11 cellular contexts compared by ENCODE assay signal in genomic region chr10:44966129-44966815, GRCh38. TPM values are rescaled to one million over a fixed set of nuclear protein-coding genes. Genes with fewer than 3 reads are reported as not detected.
A peak's percentile ranks its signal among the peaks of the same experiment; 100 is the strongest.
DNase-seq lines count a peak whose midpoint lies in the region; ATAC-seq and TF ChIP-seq lines count a peak whose summit lies in the region.
"Had no signal": no experiment of that assay in that cellular context is flagged by ENCODE, and none has a peak within 500 bp of the region (broad histone marks: within the 10 kb centered on the region; RNA-seq: fewer than 3 reads in every experiment).

No MANE protein-coding gene starts in this region.

- intact Hi-C loops in CD8-positive, alpha-beta T cell (cut with DNase I, micrococcal nuclease), result no loop called here

- H3K79me2 ChIP-seq in hepatocyte, result peaks cover 20% of the 10 kb centered on the region

- H3K4me1 ChIP-seq in hepatocyte (ENCODE audit: insufficient read depth), result peaks cover 49% of the 10 kb centered on the region
- peaks cover 28% of the 10 kb centered on the region for H3K4me1 ChIP-seq in CD8-positive, alpha-beta T cell (ENCODE audit: insufficient read depth, low read length)

- H3K9me2 ChIP-seq in hepatocyte (replicated peaks; ENCODE audit: insufficient read depth), result no peaks in the 10 kb centered on the region

- no peaks in the 10 kb centered on the region for H3K36me3 Mint-ChIP-seq in activated T-cell treated with anti-CD3 and anti-CD28 coated beads, Interleukin-2, amount 50 U/mL, for 24 hours (ENCODE audit: low read depth)
- H3K36me3 Mint-ChIP-seq in activated T-cell treated with anti-CD3 and anti-CD28 coated beads, Interleukin-2, amount 50 U/mL, for 4 hours (ENCODE audit: insufficient read depth), result no peaks in the 10 kb centered on the region
- peaks cover 14% of the 10 kb centered on the region for H3K36me3 Mint-ChIP-seq in type B pancreatic cell
- no peaks in the 10 kb centered on the region for H3K36me3 Mint-ChIP-seq in CD8-positive, alpha-beta T cell

- no peak overlapping the region for H2AFZ ChIP-seq in hepatocyte

- H3K4me3 Mint-ChIP-seq in activated T-cell treated with anti-CD3 and anti-CD28 coated beads, Interleukin-2, amount 50 U/mL, for 24 hours, result no peak overlapping the region
- no peak overlapping the region for H3K4me3 Mint-ChIP-seq in activated T-cell treated with anti-CD3 and anti-CD28 coated beads, Interleukin-2, amount 50 U/mL, for 4 hours
- H3K4me3 Mint-ChIP-seq in type B pancreatic cell, result peak overlapping the region; percentile 27
- no peak overlapping the region for H3K4me3 Mint-ChIP-seq in CD8-positive, alpha-beta T cell

- no peak for ATAC-seq in activated T-cell treated with anti-CD3 and anti-CD28 coated beads, Interleukin-2, amount 50 U/mL, for 4 hours
- ATAC-seq in HG03571 (IDR thresholded peaks at IDR 0.05; ENCODE audit: unreplicated experiment) (peak; percentile 27), GM18519 (IDR thresholded peaks at IDR 0.05; ENCODE audit: low FRiP score, unreplicated experiment) (no peak)
- ATAC-seq in CD8-positive, alpha-beta T cell, result no peak

- H3K27ac ChIP-seq in hepatocyte, result peak overlapping the region; percentile 76
- H3K27ac ChIP-seq in CD8-positive, alpha-beta T cell (ENCODE audit: low read depth, low read length), result no peak overlapping the region

- CTCF ChIA-PET in CD8-positive, alpha-beta T cell (lab: Charles Lee), result interaction anchor here (1.1 to 5.9 kb wide), 3 partner anchors 9 to 33 kb away, joined by 4 to 41 read pairs (median 4); no protein-coding TSS in a partner anchor

- no peak for DNase-seq in activated T-cell treated with anti-CD3 and anti-CD28 coated beads, Interleukin-2, amount 50 U/mL, for 24 hours
- no peak for DNase-seq in activated T-cell treated with anti-CD3 and anti-CD28 coated beads, Interleukin-2, amount 50 U/mL, for 4 hours
- DNase-seq in hepatocyte (ENCODE audit: low spot score), result peak; percentile 64
- peak; percentile 15 for DNase-seq in type B pancreatic cell (ENCODE audit: extremely low spot score, unreplicated experiment)
- no peak for DNase-seq in A172 (ENCODE audit: low spot score)
- no peak for DNase-seq in CD8-positive, alpha-beta T cell
- DNase-seq: stimulated activated CD4-positive, alpha-beta T cell treated with anti-CD3 and anti-CD28 coated beads, Interleukin-2, amount 100 ng/mL, for 24 hours had no signal

- no peaks in the 10 kb centered on the region for H3K36me3 ChIP-seq in hepatocyte (replicated peaks; ENCODE audit: insufficient read depth, low read depth)
- no peaks in the 10 kb centered on the region for H3K36me3 ChIP-seq in CD8-positive, alpha-beta T cell (ENCODE audit: insufficient read depth, low read length)

- WGBS in hepatocyte (ENCODE audit: low lambda C conversion rate, missing lambda C conversion rate), result 71% methylated on average over 8 of the region's 8 CpGs

- TF ChIP-seq CTCF in hepatocyte (IDR thresholded peaks at IDR 0.05; ENCODE audit: poor library complexity) (no peak), type B pancreatic cell (conservative IDR thresholded peaks at IDR 0.05) (no peak)
- no peak for TF ChIP-seq CTCF in CD8-positive, alpha-beta T cell (IDR thresholded peaks at IDR 0.05)

- peaks cover 32% of the 10 kb centered on the region for H3K4me1 Mint-ChIP-seq in activated T-cell treated with anti-CD3 and anti-CD28 coated beads, Interleukin-2, amount 50 U/mL, for 24 hours (ENCODE audit: low read depth)
- peaks cover 31% of the 10 kb centered on the region for H3K4me1 Mint-ChIP-seq in activated T-cell treated with anti-CD3 and anti-CD28 coated beads, Interleukin-2, amount 50 U/mL, for 4 hours (ENCODE audit: low read depth)
- peaks cover 57% of the 10 kb centered on the region for H3K4me1 Mint-ChIP-seq in type B pancreatic cell (ENCODE audit: unreplicated experiment)
- H3K4me1 Mint-ChIP-seq in CD8-positive, alpha-beta T cell (ENCODE audit: low read depth), result peaks cover 31% of the 10 kb centered on the region

- peak overlapping the region; percentile 41 for H3K4me2 ChIP-seq in hepatocyte

- H3K27ac Mint-ChIP-seq in activated T-cell treated with anti-CD3 and anti-CD28 coated beads, Interleukin-2, amount 50 U/mL, for 24 hours, result peak overlapping the region; percentile 75
- peak overlapping the region; percentile 72 for H3K27ac Mint-ChIP-seq in type B pancreatic cell
- no peak overlapping the region for H3K27ac Mint-ChIP-seq in CD8-positive, alpha-beta T cell

- POLR2A ChIA-PET in CD8-positive, alpha-beta T cell (lab: Charles Lee), result no interaction called here

- H3K4me3 ChIP-seq in hepatocyte, result no peak overlapping the region
- H3K4me3 ChIP-seq in CD8-positive, alpha-beta T cell (ENCODE audit: low read depth, low read length), result no peak overlapping the region

- no peaks in the 10 kb centered on the region for H3K27me3 Mint-ChIP-seq in activated T-cell treated with anti-CD3 and anti-CD28 coated beads, Interleukin-2, amount 50 U/mL, for 24 hours
- no peaks in the 10 kb centered on the region for H3K27me3 Mint-ChIP-seq in activated T-cell treated with anti-CD3 and anti-CD28 coated beads, Interleukin-2, amount 50 U/mL, for 4 hours (ENCODE audit: low read depth)
- no peaks in the 10 kb centered on the region for H3K27me3 Mint-ChIP-seq in type B pancreatic cell
- H3K27me3 Mint-ChIP-seq in CD8-positive, alpha-beta T cell (ENCODE audit: low read depth), result no peaks in the 10 kb centered on the region

- no peaks in the 10 kb centered on the region for H4K20me1 ChIP-seq in hepatocyte (ENCODE audit: insufficient read depth, poor library complexity, severe bottlenecking)

- no peaks in the 10 kb centered on the region for H3K9me3 ChIP-seq in hepatocyte (ENCODE audit: low read depth)
- no peaks in the 10 kb centered on the region for H3K9me3 ChIP-seq in CD8-positive, alpha-beta T cell (ENCODE audit: low read length)

- H3K9me3 Mint-ChIP-seq in activated T-cell treated with anti-CD3 and anti-CD28 coated beads, Interleukin-2, amount 50 U/mL, for 24 hours, result no peaks in the 10 kb centered on the region
- no peaks in the 10 kb centered on the region for H3K9me3 Mint-ChIP-seq in activated T-cell treated with anti-CD3 and anti-CD28 coated beads, Interleukin-2, amount 50 U/mL, for 4 hours
- no peaks in the 10 kb centered on the region for H3K9me3 Mint-ChIP-seq in type B pancreatic cell
- no peaks in the 10 kb centered on the region for H3K9me3 Mint-ChIP-seq in CD8-positive, alpha-beta T cell

- H3K27me3 ChIP-seq in hepatocyte, result no peaks in the 10 kb centered on the region
- no peaks in the 10 kb centered on the region for H3K27me3 ChIP-seq in CD8-positive, alpha-beta T cell (ENCODE audit: insufficient read depth, low read length)

RNA-seq across cellular contexts. Expression of gene RASSF4, which starts 6.7 kb away (rescaled TPM):
- total RNA-seq in activated T-cell treated with anti-CD3 and anti-CD28 coated beads, Interleukin-2, amount 50 U/mL, for 4 hours, result under 1 TPM; 0.28 to 0.61 (median 0.33) TPM
- total RNA-seq in hepatocyte (19.2 and 23.5 TPM in 2 replicates), type B pancreatic cell (ENCODE audit: low replicate concordance) (22.7 and 27.9 TPM in 2 replicates)
- polyA plus RNA-seq in hepatocyte, result 20.1 and 26.8 TPM in 2 replicates
- 3.2 and 9.6 TPM in 2 replicates for total RNA-seq in A172 (2014; rRNA removed; shearing (Covaris generic))
- under 1 TPM; 0.30 to 0.31 TPM for total RNA-seq in CD8-positive, alpha-beta T cell

RNA-seq across cellular contexts. Expression of gene DEPP1, which starts 12.3 kb away (rescaled TPM):
- under 1 TPM; 0.20 to 0.24 (median 0.22) TPM for total RNA-seq in activated T-cell treated with anti-CD3 and anti-CD28 coated beads, Interleukin-2, amount 50 U/mL, for 4 hours
- 24.0 and 30.6 TPM in 2 replicates for total RNA-seq in hepatocyte
- polyA plus RNA-seq in hepatocyte, result 45.6 and 54.7 TPM in 2 replicates
- 25.7 and 53.0 TPM in 2 replicates for total RNA-seq in type B pancreatic cell (ENCODE audit: low replicate concordance)
- 2.2 and 6.5 TPM in 2 replicates for total RNA-seq in A172 (2014; rRNA removed; shearing (Covaris generic))
- not detected for total RNA-seq in CD8-positive, alpha-beta T cell

RNA-seq across cellular contexts. Expression of gene ZNF22, which starts 34.5 kb away (rescaled TPM):
- total RNA-seq in activated T-cell treated with anti-CD3 and anti-CD28 coated beads, Interleukin-2, amount 50 U/mL, for 4 hours, result 10 to 100 TPM; 16.4 to 22.9 (median 22.7) TPM
- total RNA-seq in hepatocyte, result 32.2 and 41.7 TPM in 2 replicates
- polyA plus RNA-seq in hepatocyte, result 20.5 and 25.9 TPM in 2 replicates
- total RNA-seq in type B pancreatic cell (ENCODE audit: low replicate concordance), result 23.5 and 39.0 TPM in 2 replicates
- total RNA-seq in A172 (2014; rRNA removed; shearing (Covaris generic)), result 7.0 and 7.9 TPM in 2 replicates
- total RNA-seq in CD8-positive, alpha-beta T cell, result 10 to 100 TPM; 26.5 to 29.6 TPM

RNA-seq across cellular contexts. Expression of gene TMEM72, which starts 55.1 kb away (rescaled TPM):
- not detected for total RNA-seq in activated T-cell treated with anti-CD3 and anti-CD28 coated beads, Interleukin-2, amount 50 U/mL, for 4 hours
- total RNA-seq in hepatocyte (0.13 TPM in 1 of 2 replicates, not detected in the other), type B pancreatic cell (ENCODE audit: low replicate concordance) (0.40 and 1.2 TPM in 2 replicates)
- polyA plus RNA-seq in hepatocyte, result 0.69 TPM in 1 of 2 replicates, not detected in the other
- not detected in 2 replicates for total RNA-seq in A172 (2014; rRNA removed; shearing (Covaris generic))
- not detected for total RNA-seq in CD8-positive, alpha-beta T cell
- total RNA-seq: activated CD8-positive, alpha-beta memory T cell treated with anti-CD3 and anti-CD28 coated beads for 36 hours had no signal
- polyA plus RNA-seq: BJ had no signal

Comparison
In these comparisons a context has a peak if more than half of its experiments do, and no peak if none do; other contexts are left out.
1. DNase-seq: peak in hepatocyte (single experiment) and type B pancreatic cell (single experiment); none in activated T-cell treated with anti-CD3 and anti-CD28 coated beads, Interleukin-2, amount 50 U/mL, for 24 hours (single experiment), activated T-cell treated with anti-CD3 and anti-CD28 coated beads, Interleukin-2, amount 50 U/mL, for 4 hours (single experiment), A172 (single experiment) and CD8-positive, alpha-beta T cell (0 of 7).